13 cellular contexts compared by ENCODE assay signal in genomic region chr6:90611996-90612690, GRCh38. TPM values are rescaled to one million over a fixed set of nuclear protein-coding genes. Genes with fewer than 3 reads are reported as not detected.
DNase-seq lines count a peak whose midpoint lies in the region; ATAC-seq lines count a peak whose summit lies in the region.
"Had no signal": no experiment of that assay in that cellular context is flagged by ENCODE, and none has a peak within 500 bp of the region (broad histone marks: within the 10 kb centered on the region; RNA-seq: fewer than 3 reads in every experiment).

No MANE protein-coding gene starts in this region.

- ATAC-seq in activated CD8-positive, alpha-beta memory T cell treated with anti-CD3 and anti-CD28 coated beads, Interleukin-2, amount 10 ng/mL, durations not matched to agents 7 days and 5 days, result no peak
- ATAC-seq in HG03108 (IDR thresholded peaks at IDR 0.05; ENCODE audit: unreplicated experiment), result no peak

- peaks cover 79% of the 10 kb centered on the region for H3K27me3 Mint-ChIP-seq in activated CD8-positive, alpha-beta memory T cell treated with anti-CD3 and anti-CD28 coated beads, Interleukin-2, amount 10 ng/mL, durations not matched to agents 7 days and 5 days

- H3K4me1 Mint-ChIP-seq in activated CD8-positive, alpha-beta memory T cell treated with anti-CD3 and anti-CD28 coated beads, Interleukin-2, amount 10 ng/mL, durations not matched to agents 7 days and 5 days, result peaks cover 10% of the 10 kb centered on the region

- H3K9me3 ChIP-seq in iPS-18c (ENCODE audit: control insufficient read depth, insufficient read depth, low read length), result no peaks in the 10 kb centered on the region
- H3K9me3 ChIP-seq: tibial nerve had no signal

- no peak for DNase-seq in activated CD8-positive, alpha-beta memory T cell treated with anti-CD3 and anti-CD28 coated beads, Interleukin-2, amount 10 ng/mL, durations not matched to agents 7 days and 5 days
- no peak for DNase-seq in activated CD8-positive, alpha-beta memory T cell treated with anti-CD3 and anti-CD28 coated beads, Interleukin-2, amount 50 U/mL, for 4 hours
- DNase-seq in SHP77 (lab: John Stamatoyannopoulos, UW) (peak; percentile 26 to 36), retina (peak; percentile 80), NCI-H510A (lab: John Stamatoyannopoulos, UW) (no peak), cerebellar nuclear complex (lab: John Stamatoyannopoulos, UW) (no peak)
- DNase-seq: activated gamma-delta T cell; central memory CD4-positive, alpha-beta T cell; hippocampal formation; PC-9 had no signal

- CTCF ChIA-PET in activated CD8-positive, alpha-beta memory T cell treated with anti-CD3 and anti-CD28 coated beads, Interleukin-2, amount 10 ng/mL, durations not matched to agents 7 days and 5 days (lab: Charles Lee), result no interaction called here

- H3K27ac Mint-ChIP-seq in activated CD8-positive, alpha-beta memory T cell treated with anti-CD3 and anti-CD28 coated beads, Interleukin-2, amount 10 ng/mL, durations not matched to agents 7 days and 5 days, result no peak overlapping the region

- H3K4me3 ChIP-seq in iPS-18c (ENCODE audit: insufficient read depth, low read depth, low read length), result peak overlapping the region; percentile 71; the same call in 1 of the 2 replicates
- H3K4me3 ChIP-seq: PC-9 had no signal

- no peaks in the 10 kb centered on the region for H3K9me3 Mint-ChIP-seq in activated CD8-positive, alpha-beta memory T cell treated with anti-CD3 and anti-CD28 coated beads, Interleukin-2, amount 10 ng/mL, durations not matched to agents 7 days and 5 days (ENCODE audit: low read depth)

- H3K36me3 Mint-ChIP-seq in activated CD8-positive, alpha-beta memory T cell treated with anti-CD3 and anti-CD28 coated beads, Interleukin-2, amount 10 ng/mL, durations not matched to agents 7 days and 5 days, result no peaks in the 10 kb centered on the region

- H3K4me3 Mint-ChIP-seq in activated CD8-positive, alpha-beta memory T cell treated with anti-CD3 and anti-CD28 coated beads, Interleukin-2, amount 10 ng/mL, durations not matched to agents 7 days and 5 days, result peak overlapping the region; percentile 25

RNA-seq across cellular contexts. Expression of gene MAP3K7, which starts 25.3 kb away (rescaled TPM):
- 10 to 100 TPM; 26.5 to 29.1 TPM for total RNA-seq in activated CD8-positive, alpha-beta memory T cell treated with anti-CD3 and anti-CD28 coated beads, Interleukin-2, amount 10 ng/mL, durations not matched to agents 7 days and 5 days

Comparison
In these comparisons a context has a peak if more than half of its experiments do, and no peak if none do; other contexts are left out.
1. DNase-seq: peak in SHP77 (2 of 2) and retina (single experiment); none in activated CD8-positive, alpha-beta memory T cell treated with anti-CD3 and anti-CD28 coated beads, Interleukin-2, amount 10 ng/mL, durations not matched to agents 7 days and 5 days (single experiment), activated CD8-positive, alpha-beta memory T cell treated with anti-CD3 and anti-CD28 coated beads, Interleukin-2, amount 50 U/mL, for 4 hours (single experiment), NCI-H510A (single experiment) and cerebellar nuclear complex (0 of 2).